ENCODE assay signal across 17 cellular contexts in the genomic region with DNA sequence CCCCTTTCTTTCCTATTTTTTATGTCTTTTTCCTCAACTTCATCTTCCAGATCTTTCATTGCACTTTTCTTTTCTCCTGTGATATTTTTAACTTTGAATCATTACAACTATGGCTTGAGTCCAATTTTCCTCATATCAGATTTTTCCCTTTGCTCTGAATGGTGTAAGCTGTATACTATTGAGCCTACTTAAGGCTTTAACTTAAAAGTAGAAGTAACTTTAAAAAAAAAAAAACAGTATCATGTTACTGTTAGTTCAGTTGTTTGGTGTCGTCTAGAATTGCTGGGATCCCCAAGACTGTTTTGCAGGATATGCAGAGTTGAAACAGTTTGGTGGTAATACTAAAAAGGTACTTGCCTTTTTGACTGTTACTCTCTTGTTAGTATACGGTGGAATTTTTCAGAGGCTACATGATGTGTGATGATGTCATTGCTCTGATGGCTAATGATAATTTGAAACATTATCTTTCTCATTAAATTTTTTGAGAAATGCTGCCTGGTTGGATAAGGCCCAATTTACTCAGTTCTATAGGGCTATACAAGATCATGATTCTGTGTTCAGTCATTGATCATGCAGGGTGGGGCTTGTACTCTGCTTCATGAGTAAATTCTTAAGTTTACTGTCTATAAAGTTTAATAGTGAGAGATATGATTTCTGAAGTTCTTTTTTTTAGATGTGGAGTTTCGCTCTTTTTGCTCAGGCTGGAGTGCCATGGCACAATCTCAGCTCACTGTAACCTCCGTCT. TPM values are rescaled to one million over a fixed set of nuclear protein-coding genes. Genes with fewer than 3 reads are reported as not detected.
DNase-seq lines count a peak whose midpoint lies in the region; ATAC-seq and TF ChIP-seq lines count a peak whose summit lies in the region.
"Had no signal": no experiment of that assay in that cellular context is flagged by ENCODE, and none has a peak within 500 bp of the region (broad histone marks: within the 10 kb centered on the region; RNA-seq: fewer than 3 reads in every experiment).

No MANE protein-coding gene starts in this region.

- H3K4me1 Mint-ChIP-seq in activated naive CD4-positive, alpha-beta T cell treated with anti-CD3 and anti-CD28 coated beads, Interleukin-2, amount 10 ng/mL, durations not matched to agents 7 days and 5 days = peaks cover 18% of the 10 kb centered on the region
- H3K4me1 Mint-ChIP-seq in CD8-positive, alpha-beta memory T cell = peaks cover 32 to 63% (median 55%) of the 10 kb centered on the region in 3 donors

- no peak overlapping the region for H4K5ac ChIP-seq in mesendoderm (ENCODE audit: low read length)

- no peak overlapping the region for H2AK5ac ChIP-seq in mesendoderm (ENCODE audit: low read length)

- peak overlapping the region; percentile 59 for H3K4me3 ChIP-seq in adipocyte (ENCODE audit: low read length)
- H3K4me3 ChIP-seq in sigmoid colon = no peak overlapping the region
- H3K4me3 ChIP-seq in mesendoderm (ENCODE audit: low read length) = no peak overlapping the region
- no peak overlapping the region for H3K4me3 ChIP-seq in CD8-positive, alpha-beta memory T cell (ENCODE audit: low read length)

- no peak overlapping the region for H2BK120ac ChIP-seq in mesendoderm (ENCODE audit: low read depth, low read length)

- H3K27ac ChIP-seq in sigmoid colon (peak overlapping the region; percentile 1 to 33 (median 16)), mesendoderm (ENCODE audit: low read depth, low read length) (no peak overlapping the region)
- no peak overlapping the region for H3K27ac ChIP-seq in CD8-positive, alpha-beta memory T cell (ENCODE audit: low read depth, low read length)
- H3K27ac ChIP-seq: RWPE1 had no signal

- H2BK15ac ChIP-seq in mesendoderm (replicated peaks; ENCODE audit: low read depth) = no peak overlapping the region

- H3K9me3 ChIP-seq in adipocyte (ENCODE audit: control insufficient read depth, low read length) = no peaks in the 10 kb centered on the region
- H3K9me3 ChIP-seq in sigmoid colon = no peaks in the 10 kb centered on the region
- no peaks in the 10 kb centered on the region for H3K9me3 ChIP-seq in CD8-positive, alpha-beta memory T cell (ENCODE audit: low read length)

- peaks cover 0 to 5% of the 10 kb centered on the region in 2 donors for H3K9me3 Mint-ChIP-seq in activated naive CD4-positive, alpha-beta T cell treated with anti-CD3 and anti-CD28 coated beads, Interleukin-2, amount 50 U/mL, for 72 hours
- no peaks in the 10 kb centered on the region for H3K9me3 Mint-ChIP-seq in activated naive CD4-positive, alpha-beta T cell treated with anti-CD3 and anti-CD28 coated beads, Interleukin-2, amount 10 ng/mL, durations not matched to agents 7 days and 5 days
- no peaks in the 10 kb centered on the region for H3K9me3 Mint-ChIP-seq in CD8-positive, alpha-beta memory T cell
- H3K9me3 Mint-ChIP-seq: CD4-positive, alpha-beta T cell had no signal

- no peak for TF ChIP-seq EP300 in sigmoid colon (IDR thresholded peaks at IDR 0.05)

- WGBS in sigmoid colon, 2 donors = 65 to 79% methylated on average over 4 of the region's 4 CpGs
- WGBS in mesendoderm (ENCODE audit: extremely low coverage, insufficient coverage, low lambda C conversion rate) = no CpG with 5 or more reads among the region's 4 CpGs

- H3K4me2 ChIP-seq in mesendoderm (ENCODE audit: low read length) = no peak overlapping the region

- H3K56ac ChIP-seq in mesendoderm (ENCODE audit: low read length) = no peak overlapping the region

- H3K36me3 ChIP-seq in adipocyte (ENCODE audit: control insufficient read depth, insufficient read depth, low read length, severe bottlenecking) (peaks cover 19% of the 10 kb centered on the region), sigmoid colon (peaks cover 0 to 24% (median 4%) of the 10 kb centered on the region in 4 donors), mesendoderm (ENCODE audit: control insufficient read depth, insufficient read depth, low read length) (no peaks in the 10 kb centered on the region)
- H3K36me3 ChIP-seq in CD8-positive, alpha-beta memory T cell (ENCODE audit: insufficient read depth, low read length) = no peaks in the 10 kb centered on the region

- H3K23ac ChIP-seq in mesendoderm (ENCODE audit: low read length) = no peak overlapping the region

- H4K8ac ChIP-seq in mesendoderm (ENCODE audit: low read depth, low read length) = no peak overlapping the region

- CTCF ChIA-PET in activated naive CD4-positive, alpha-beta T cell treated with anti-CD3 and anti-CD28 coated beads, Interleukin-2, amount 10 ng/mL, durations not matched to agents 7 days and 5 days (lab: Charles Lee) = no interaction called here
- CTCF ChIA-PET in CD8-positive, alpha-beta memory T cell (lab: Charles Lee) = no interaction called here

- intact Hi-C loops in sigmoid colon (cut with DNase I) = no loop called here

- no peak for TF ChIP-seq CTCF in sigmoid colon (IDR thresholded peaks at IDR 0.05)

- peak overlapping the region; percentile 35 to 56 for H3K27ac Mint-ChIP-seq in activated naive CD4-positive, alpha-beta T cell treated with anti-CD3 and anti-CD28 coated beads, Interleukin-2, amount 50 U/mL, for 72 hours
- H3K27ac Mint-ChIP-seq in activated naive CD4-positive, alpha-beta T cell treated with anti-CD3 and anti-CD28 coated beads, Interleukin-2, amount 10 ng/mL, durations not matched to agents 7 days and 5 days = no peak overlapping the region
- H3K27ac Mint-ChIP-seq in CD8-positive, alpha-beta memory T cell = peak overlapping the region in 2 of 8 donors; percentile 5 to 63
- H3K27ac Mint-ChIP-seq: CD4-positive, alpha-beta T cell had no signal

- H3K4me1 ChIP-seq in adipocyte (ENCODE audit: control insufficient read depth, insufficient read depth, low read length) (peaks cover 23% of the 10 kb centered on the region), sigmoid colon (peaks cover 0 to 65% (median 43%) of the 10 kb centered on the region in 4 donors), mesendoderm (ENCODE audit: control insufficient read depth, low read depth, low read length) (no peaks in the 10 kb centered on the region)
- H3K4me1 ChIP-seq in CD8-positive, alpha-beta memory T cell (ENCODE audit: insufficient read depth, low read length) = no peaks in the 10 kb centered on the region

- no peaks in the 10 kb centered on the region for H3K27me3 ChIP-seq in adipocyte (replicated peaks; ENCODE audit: control insufficient read depth, insufficient read depth, low read length)
- no peaks in the 10 kb centered on the region for H3K27me3 ChIP-seq in sigmoid colon
- H3K27me3 ChIP-seq in mesendoderm (ENCODE audit: insufficient read depth, low read length, poor library complexity) = no peaks in the 10 kb centered on the region
- no peaks in the 10 kb centered on the region for H3K27me3 ChIP-seq in CD8-positive, alpha-beta memory T cell (ENCODE audit: insufficient read depth, low read length, poor library complexity, severe bottlenecking)

- DNase-seq in activated naive CD4-positive, alpha-beta T cell treated with anti-CD3 and anti-CD28 coated beads, Interleukin-2, amount 50 U/mL, for 72 hours (ENCODE audit: low spot score in 2 of 2) = no peak
- no peak for DNase-seq in activated naive CD4-positive, alpha-beta T cell treated with anti-CD3 and anti-CD28 coated beads, Interleukin-2, amount 10 ng/mL, durations not matched to agents 7 days and 5 days
- peak; percentile 46 for DNase-seq in adipocyte (ENCODE audit: low read depth)
- peak; percentile 50 for DNase-seq in fibroblast of peridontal ligament (ENCODE audit: extremely low read depth)
- DNase-seq in sigmoid colon = no peak
- DNase-seq in mesendoderm = no peak
- no peak for DNase-seq in CD8-positive, alpha-beta memory T cell
- no peak for DNase-seq in NCI-H2029 treated with DMSO at 0.1 percent for 48 hours (lab: John Stamatoyannopoulos, UW)
- DNase-seq: activated gamma-delta T cell treated with Interleukin-2 at 50 U/mL for 16 hours; CD4-positive, alpha-beta T cell; left cardiac atrium; NCI-H1694 treated with DMSO at 0.1 percent for 48 hours; NCI-H446; NK-92 treated with Interleukin-12 subunit alpha and Interleukin-12 subunit beta, amount 100 ng/mL, for 24 hours; occipital lobe; small intestine had no signal

- peaks cover 65% of the 10 kb centered on the region for H3K79me2 ChIP-seq in mesendoderm (ENCODE audit: control insufficient read depth, insufficient read depth, low read length)

- H3K27me3 Mint-ChIP-seq in activated naive CD4-positive, alpha-beta T cell treated with anti-CD3 and anti-CD28 coated beads, Interleukin-2, amount 10 ng/mL, durations not matched to agents 7 days and 5 days = no peaks in the 10 kb centered on the region
- no peaks in the 10 kb centered on the region for H3K27me3 Mint-ChIP-seq in CD8-positive, alpha-beta memory T cell
- H3K27me3 Mint-ChIP-seq: CD4-positive, alpha-beta T cell had no signal

- peaks cover 4% of the 10 kb centered on the region for H3K79me1 ChIP-seq in mesendoderm (ENCODE audit: low read length)

- H3K4ac ChIP-seq in mesendoderm (ENCODE audit: low read depth, low read length) = no peak overlapping the region

- H3K36me3 Mint-ChIP-seq in activated naive CD4-positive, alpha-beta T cell treated with anti-CD3 and anti-CD28 coated beads, Interleukin-2, amount 50 U/mL, for 72 hours = peaks cover 11 to 65% of the 10 kb centered on the region in 2 donors
- H3K36me3 Mint-ChIP-seq in activated naive CD4-positive, alpha-beta T cell treated with anti-CD3 and anti-CD28 coated beads, Interleukin-2, amount 10 ng/mL, durations not matched to agents 7 days and 5 days = peaks cover 58% of the 10 kb centered on the region
- peaks cover 7 to 73% (median 32%) of the 10 kb centered on the region in 3 donors for H3K36me3 Mint-ChIP-seq in CD8-positive, alpha-beta memory T cell

- no peak overlapping the region for H2BK5ac ChIP-seq in mesendoderm (ENCODE audit: low read length)

- POLR2A ChIA-PET in CD8-positive, alpha-beta memory T cell (lab: Charles Lee) = no interaction called here

- no peak overlapping the region for H3K18ac ChIP-seq in mesendoderm (ENCODE audit: low read length)

- TF ChIP-seq POLR2A in sigmoid colon (IDR thresholded peaks at IDR 0.05) = no peak

- no peak overlapping the region for H3K4me3 Mint-ChIP-seq in activated naive CD4-positive, alpha-beta T cell treated with anti-CD3 and anti-CD28 coated beads, Interleukin-2, amount 10 ng/mL, durations not matched to agents 7 days and 5 days
- H3K4me3 Mint-ChIP-seq in CD8-positive, alpha-beta memory T cell = peak overlapping the region in 1 of 7 donors; percentile 36
- H3K4me3 Mint-ChIP-seq: CD4-positive, alpha-beta T cell had no signal

- H3K9ac ChIP-seq in adipocyte (ENCODE audit: low read length) (no peak overlapping the region), mesendoderm (ENCODE audit: low read length) (no peak overlapping the region)

- peak in 1 of 2 donors; percentile 43 for ATAC-seq in activated naive CD4-positive, alpha-beta T cell treated with anti-CD3 and anti-CD28 coated beads, Interleukin-2, amount 50 U/mL, for 72 hours
- ATAC-seq: left cardiac atrium had no signal

RNA-seq across cellular contexts. Expression of gene NAA35, which starts 8.8 kb away (rescaled TPM):
- 10 to 100 TPM; 23.2 to 28.7 TPM for total RNA-seq in activated naive CD4-positive, alpha-beta T cell treated with anti-CD3 and anti-CD28 coated beads, Interleukin-2, amount 50 U/mL, for 72 hours
- 10 to 100 TPM; 19.5 to 31.6 (median 26.7) TPM for total RNA-seq in sigmoid colon
- polyA plus RNA-seq in sigmoid colon = 10 to 100 TPM; 13.2 to 14.3 (median 13.5) TPM
- 36.5 TPM for polyA plus RNA-seq in mesendoderm (2013, experiment 1 of 2)
- polyA plus RNA-seq in mesendoderm (2013, experiment 2 of 2) = 35.7 TPM
- total RNA-seq in CD8-positive, alpha-beta memory T cell = 10 to 100 TPM; 32.8 to 34.1 TPM
- polyA plus RNA-seq in CD8-positive, alpha-beta memory T cell = 13.5 TPM

Comparison
In these comparisons a context has a peak if more than half of its experiments do, and no peak if none do; other contexts are left out.
1. DNase-seq: peak in adipocyte (single experiment) and fibroblast of peridontal ligament (single experiment); none in activated naive CD4-positive, alpha-beta T cell treated with anti-CD3 and anti-CD28 coated beads, Interleukin-2, amount 50 U/mL, for 72 hours (0 of 2), activated naive CD4-positive, alpha-beta T cell treated with anti-CD3 and anti-CD28 coated beads, Interleukin-2, amount 10 ng/mL, durations not matched to agents 7 days and 5 days (single experiment), sigmoid colon (single experiment), mesendoderm (single experiment), CD8-positive, alpha-beta memory T cell (0 of 5) and NCI-H2029 treated with DMSO at 0.1 percent for 48 hours (single experiment).
2. H3K27ac ChIP-seq: peak in sigmoid colon (4 of 4); none in mesendoderm (single experiment) and CD8-positive, alpha-beta memory T cell (single experiment).